Comparison of ENCODE assay signal across 7 cellular contexts in the genomic region with DNA sequence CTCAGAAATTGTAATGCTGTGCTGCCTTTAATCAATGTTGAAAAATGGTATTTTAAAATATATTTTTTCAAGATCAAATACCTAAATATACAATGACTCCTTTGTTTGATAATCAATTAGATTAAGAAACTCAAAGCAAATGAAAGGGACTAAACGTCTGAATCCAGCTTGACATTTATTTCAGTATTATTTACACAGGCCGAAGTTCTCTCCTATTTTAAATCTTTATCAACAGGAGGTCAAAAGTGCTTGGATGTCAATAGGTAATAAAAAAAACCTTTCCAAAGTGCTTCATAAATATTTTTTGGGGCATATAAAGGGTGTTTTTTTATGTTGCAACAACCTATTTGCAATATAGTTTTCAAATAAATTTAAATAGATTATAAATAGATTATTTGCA.
"Had no signal": no experiment of that assay in that cellular context is flagged by ENCODE, and none has a peak within 500 bp of the region (broad histone marks: within the 10 kb centered on the region; RNA-seq: fewer than 3 reads in every experiment).

No MANE protein-coding gene starts in this region.

- DNase-seq: IMR-90, KBM-7, KG1 had no signal

- FAIRE-seq: HepG2, HTR-8/SVneo, K562 had no signal

- H3K27ac ChIP-seq: HL-60 had no signal

- ATAC-seq: HepG2, K562 had no signal

- H3K4me3 ChIP-seq: K562 had no signal
